ENCODE assay signal across 24 cellular contexts in the genomic region with DNA sequence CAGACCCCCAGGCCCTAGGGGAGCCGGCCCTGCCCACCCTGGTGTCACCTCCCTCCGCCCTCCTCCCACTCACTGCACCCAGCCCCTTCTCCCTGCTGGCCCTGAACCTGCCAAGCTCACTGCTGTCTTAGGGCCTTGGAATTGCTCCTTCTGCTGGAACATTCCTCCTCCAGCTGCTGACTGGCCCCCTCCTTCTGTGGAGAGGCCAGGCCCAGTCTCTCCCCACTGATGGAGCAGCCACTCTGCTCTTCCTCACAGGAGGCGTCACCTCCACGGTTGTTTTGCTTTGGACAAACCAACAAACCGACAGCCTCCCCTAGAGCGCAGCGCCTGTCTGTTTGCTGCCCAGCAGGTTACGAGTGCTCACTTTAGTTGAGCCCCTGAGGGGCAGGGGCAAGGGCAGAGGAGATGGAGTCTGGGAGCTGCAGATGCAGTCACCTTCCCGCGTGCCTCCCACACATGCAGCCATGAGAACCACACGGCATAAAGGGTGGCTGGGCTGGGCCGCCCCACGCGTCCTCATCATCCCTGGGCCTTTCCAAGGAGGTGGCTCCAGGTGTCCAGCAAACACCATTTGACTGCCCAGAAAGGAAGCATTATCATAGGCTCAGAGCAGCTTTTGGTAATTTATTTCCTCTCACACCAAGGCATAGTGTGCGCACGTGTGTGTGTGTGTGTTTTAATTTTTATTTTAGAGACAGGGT. TPM values are rescaled to one million over a fixed set of nuclear protein-coding genes. Genes with fewer than 3 reads are reported as not detected.
"Had no signal": no experiment of that assay in that cellular context is flagged by ENCODE, and none has a peak within 500 bp of the region (broad histone marks: within the 10 kb centered on the region; RNA-seq: fewer than 3 reads in every experiment).

No MANE protein-coding gene starts in this region.

- H3K4me3 Mint-ChIP-seq: activated CD8-positive, alpha-beta T cell treated with anti-CD3 and anti-CD28 coated beads, Interleukin-2, amount 10 ng/mL, durations not matched to agents 7 days and 5 days; activated naive CD4-positive, alpha-beta T cell treated with anti-CD3 and anti-CD28 coated beads, Interleukin-2, amount 50 U/mL, for 24 hours; immature natural killer cell; T-cell; T-helper 2 cell treated with Interferon-gamma antibody and Interleukin-4, amounts not matched to agents 5 μg/mL and 100 μg/mL, for 36 hours had no signal

- ATAC-seq: activated CD8-positive, alpha-beta T cell treated with anti-CD3 and anti-CD28 coated beads, Interleukin-2, amount 10 ng/mL, durations not matched to agents 7 days and 5 days; body of pancreas; left ventricle myocardium superior; T-cell had no signal

- H3K9me3 ChIP-seq: body of pancreas, tibial artery had no signal

- H3K27ac ChIP-seq: body of pancreas, cardiac muscle cell, tibial artery, WERI-Rb-1 had no signal

- DNase-seq: activated CD4-positive, alpha-beta T cell treated with anti-CD3 and anti-CD28 coated beads for 1 hour; activated CD4-positive, alpha-beta T cell treated with anti-CD3 and anti-CD28 coated beads, Interleukin-2, amount 50 U/mL, for 1 hour; activated CD8-positive, alpha-beta T cell treated with anti-CD3 and anti-CD28 coated beads, Interleukin-2, amount 10 ng/mL, durations not matched to agents 7 days and 5 days; activated gamma-delta T cell treated with Interleukin-2 at 50 U/mL for 16 hours; anterior cingulate cortex; body of pancreas; dermis blood vessel endothelial cell; effector memory CD4-positive, alpha-beta T cell; foreskin melanocyte; immature natural killer cell; left ventricle myocardium superior; mammary epithelial cell; retina; stimulated activated CD4-positive, alpha-beta T cell treated with anti-CD3 and anti-CD28 coated beads, Interleukin-2, amount 100 ng/mL, for 48 hours; stimulated activated naive CD4-positive, alpha-beta T cell treated with Interleukin-2 at 50 U/mL for 16 hours; substantia nigra; T-cell; tibial artery; WERI-Rb-1 had no signal

- H3K4me3 ChIP-seq: body of pancreas, cardiac muscle cell, tibial artery had no signal

- H3K27ac Mint-ChIP-seq: activated CD8-positive, alpha-beta T cell treated with anti-CD3 and anti-CD28 coated beads, Interleukin-2, amount 10 ng/mL, durations not matched to agents 7 days and 5 days; activated naive CD4-positive, alpha-beta T cell treated with anti-CD3 and anti-CD28 coated beads, Interleukin-2, amount 50 U/mL, for 24 hours; immature natural killer cell; progenitor cell of endocrine pancreas; T-cell; T-helper 2 cell treated with Interferon-gamma antibody and Interleukin-4, amounts not matched to agents 5 μg/mL and 100 μg/mL, for 36 hours had no signal

- H3K27me3 Mint-ChIP-seq: activated naive CD4-positive, alpha-beta T cell treated with anti-CD3 and anti-CD28 coated beads, Interleukin-2, amount 50 U/mL, for 24 hours; progenitor cell of endocrine pancreas; T-cell had no signal

- H3K9me3 Mint-ChIP-seq: activated naive CD4-positive, alpha-beta T cell treated with anti-CD3 and anti-CD28 coated beads, Interleukin-2, amount 50 U/mL, for 24 hours; immature natural killer cell; T-cell; T-helper 2 cell treated with Interferon-gamma antibody and Interleukin-4, amounts not matched to agents 5 μg/mL and 100 μg/mL, for 36 hours had no signal

- H3K27me3 ChIP-seq: body of pancreas, cardiac muscle cell, tibial artery had no signal

- H3K36me3 ChIP-seq: cardiac muscle cell had no signal

- H3K4me1 Mint-ChIP-seq: activated naive CD4-positive, alpha-beta T cell treated with anti-CD3 and anti-CD28 coated beads, Interleukin-2, amount 50 U/mL, for 24 hours; immature natural killer cell; T-cell had no signal

- H3K4me1 ChIP-seq: body of pancreas, tibial artery had no signal

RNA-seq across cellular contexts. Expression of a gene that starts 9.4 kb away (rescaled TPM):
- total RNA-seq: progenitor cell of endocrine pancreas had no signal
- polyA plus RNA-seq: cardiac muscle cell, neural cell had no signal

RNA-seq across cellular contexts. Expression of a gene that starts 27.0 kb away (rescaled TPM):
- total RNA-seq: cardiac muscle cell, mammary epithelial cell had no signal
